25 cellular contexts compared by ENCODE assay signal in genomic region chr9:81984911-81985310, GRCh38. TPM values are rescaled to one million over a fixed set of nuclear protein-coding genes. Genes with fewer than 3 reads are reported as not detected.
"Had no signal": no experiment of that assay in that cellular context is flagged by ENCODE, and none has a peak within 500 bp of the region (broad histone marks: within the 10 kb centered on the region; RNA-seq: fewer than 3 reads in every experiment).

No MANE protein-coding gene starts in this region.

- FAIRE-seq: small intestine, urothelium cell line had no signal

- H3K4me3 ChIP-seq: colonic mucosa, lower lobe of right lung, ovary, psoas muscle, right lobe of liver, tibial nerve had no signal

- H3K4me1 ChIP-seq: colonic mucosa, lower lobe of right lung, psoas muscle, right lobe of liver, tibial nerve had no signal

- ATAC-seq: activated CD8-positive, alpha-beta T cell treated with anti-CD3 and anti-CD28 coated beads, Interleukin-2, amount 10 ng/mL, durations not matched to agents 7 days and 5 days; lower lobe of right lung; natural killer cell; psoas muscle; right lobe of liver had no signal

- H3K9me3 ChIP-seq: colonic mucosa, lower lobe of right lung, ovary, psoas muscle, right lobe of liver, tibial nerve had no signal

- DNase-seq: activated CD4-positive, alpha-beta T cell treated with anti-CD3 and anti-CD28 coated beads, Interleukin-2, amount 10 ng/mL, durations not matched to agents 7 days and 5 days; activated CD8-positive, alpha-beta T cell treated with anti-CD3 and anti-CD28 coated beads, Interleukin-2, amount 10 ng/mL, durations not matched to agents 7 days and 5 days; activated naive CD4-positive, alpha-beta T cell treated with Interleukin-2 at 50 U/mL for 16 hours; activated naive CD8-positive, alpha-beta T cell treated with anti-CD3 and anti-CD28 coated beads, Interleukin-2, amount 10 ng/mL, durations not matched to agents 7 days and 5 days; activated T-cell treated with anti-CD3 and anti-CD28 coated beads, Interleukin-2, amount 50 U/mL, for 24 hours; amygdala; central memory CD4-positive, alpha-beta T cell; colonic mucosa; endodermal cell; erythroblast; glutamatergic neuron; hippocampal formation; islet precursor cell; lower lobe of right lung; natural killer cell; ovary; psoas muscle; right lobe of liver; small intestine; stimulated activated CD4-positive, alpha-beta T cell treated with anti-CD3 and anti-CD28 coated beads, Interleukin-15, amount 100 ng/mL, for 24 hours; stimulated activated CD4-positive, alpha-beta T cell treated with anti-CD3 and anti-CD28 coated beads, Interleukin-2, amount 100 ng/mL, for 48 hours had no signal

- H3K27ac ChIP-seq: colonic mucosa, lower lobe of right lung, ovary, psoas muscle, right lobe of liver, tibial nerve had no signal

- H3K36me3 ChIP-seq: colonic mucosa, lower lobe of right lung, ovary, right lobe of liver, tibial nerve had no signal

- H3K27me3 ChIP-seq: colonic mucosa, ovary, right lobe of liver, tibial nerve had no signal

RNA-seq across cellular contexts. Expression of gene SPATA31D1, which starts 3.7 kb away (rescaled TPM):
- total RNA-seq: activated CD4-positive, alpha-beta T cell treated with anti-CD3 and anti-CD28 coated beads, Interleukin-2, amount 10 ng/mL, durations not matched to agents 7 days and 5 days; activated CD8-positive, alpha-beta T cell treated with anti-CD3 and anti-CD28 coated beads, Interleukin-2, amount 10 ng/mL, durations not matched to agents 7 days and 5 days; activated naive CD8-positive, alpha-beta T cell treated with anti-CD3 and anti-CD28 coated beads, Interleukin-2, amount 10 ng/mL, durations not matched to agents 7 days and 5 days; activated T-helper 2 cell treated with anti-CD3 and anti-CD28 coated beads, Interferon-gamma antibody, Interleukin-2, Interleukin-4, amounts not matched to agents 10 μg/mL and 5 μg/mL and 100 μg/mL, durations not matched to agents 14 hours and 24 hours and 36 hours; colonic mucosa; endodermal cell; fibroblast of villous mesenchyme; lower lobe of right lung; natural killer cell; ovary; psoas muscle; right lobe of liver; tibial nerve had no signal

RNA-seq across cellular contexts. Expression of gene SPATA31D3, which starts 41.6 kb away (rescaled TPM):
- total RNA-seq: activated CD4-positive, alpha-beta T cell treated with anti-CD3 and anti-CD28 coated beads, Interleukin-2, amount 10 ng/mL, durations not matched to agents 7 days and 5 days; activated CD8-positive, alpha-beta T cell treated with anti-CD3 and anti-CD28 coated beads, Interleukin-2, amount 10 ng/mL, durations not matched to agents 7 days and 5 days; activated naive CD8-positive, alpha-beta T cell treated with anti-CD3 and anti-CD28 coated beads, Interleukin-2, amount 10 ng/mL, durations not matched to agents 7 days and 5 days; activated T-helper 2 cell treated with anti-CD3 and anti-CD28 coated beads, Interferon-gamma antibody, Interleukin-2, Interleukin-4, amounts not matched to agents 10 μg/mL and 5 μg/mL and 100 μg/mL, durations not matched to agents 14 hours and 24 hours and 36 hours; colonic mucosa; endodermal cell; fibroblast of villous mesenchyme; lower lobe of right lung; natural killer cell; ovary; psoas muscle; right lobe of liver; tibial nerve had no signal

RNA-seq across cellular contexts. Expression of gene SPATA31D4, which starts 56.7 kb away (rescaled TPM):
- total RNA-seq: activated CD4-positive, alpha-beta T cell treated with anti-CD3 and anti-CD28 coated beads, Interleukin-2, amount 10 ng/mL, durations not matched to agents 7 days and 5 days; activated CD8-positive, alpha-beta T cell treated with anti-CD3 and anti-CD28 coated beads, Interleukin-2, amount 10 ng/mL, durations not matched to agents 7 days and 5 days; activated naive CD8-positive, alpha-beta T cell treated with anti-CD3 and anti-CD28 coated beads, Interleukin-2, amount 10 ng/mL, durations not matched to agents 7 days and 5 days; activated T-helper 2 cell treated with anti-CD3 and anti-CD28 coated beads, Interferon-gamma antibody, Interleukin-2, Interleukin-4, amounts not matched to agents 10 μg/mL and 5 μg/mL and 100 μg/mL, durations not matched to agents 14 hours and 24 hours and 36 hours; colonic mucosa; endodermal cell; fibroblast of villous mesenchyme; lower lobe of right lung; natural killer cell; ovary; psoas muscle; right lobe of liver; tibial nerve had no signal
